Comparison of ENCODE assay signal across 8 cellular contexts in the genomic region with DNA sequence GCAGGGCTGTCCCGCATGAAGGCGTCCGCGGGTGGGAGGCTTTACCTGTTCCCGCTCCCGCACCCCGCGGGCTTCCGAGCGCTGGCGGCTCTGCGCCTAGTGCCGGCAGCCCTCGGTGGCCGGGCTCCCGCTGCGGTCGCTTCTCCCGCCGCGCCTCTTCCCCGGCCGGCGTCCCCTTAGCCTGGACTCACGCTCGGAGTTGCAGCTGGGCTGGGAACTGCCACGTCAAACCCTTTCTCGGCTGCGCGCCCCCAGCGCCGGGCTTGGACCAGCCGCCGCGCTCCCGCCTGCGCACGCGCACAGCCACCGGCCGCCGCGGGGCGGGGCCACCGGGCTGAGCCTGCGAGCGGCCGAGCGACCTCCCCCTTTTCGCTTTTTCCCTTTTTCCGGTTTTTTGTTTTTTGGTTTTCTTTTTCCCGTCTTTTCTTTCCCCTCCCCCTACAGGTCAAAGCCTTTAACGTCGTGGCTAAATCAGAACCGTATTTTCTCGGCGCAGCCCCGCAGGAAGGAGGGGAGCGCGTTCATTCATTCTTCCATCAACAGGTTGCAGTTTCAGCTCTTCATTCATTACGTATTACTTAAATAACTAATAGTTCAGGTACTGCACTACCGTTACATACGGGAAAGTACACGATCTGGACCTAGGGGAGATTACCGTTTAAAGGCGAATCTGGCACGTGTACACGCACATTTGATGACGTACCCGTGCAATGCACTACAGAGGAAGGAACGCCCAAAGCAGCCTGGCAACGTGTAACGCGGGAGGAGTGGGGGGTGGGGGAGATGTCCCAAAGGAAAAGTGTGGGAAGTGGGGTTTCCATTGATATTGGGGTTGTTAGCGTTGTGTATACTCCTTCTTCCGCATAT. TPM values are rescaled to one million over a fixed set of nuclear protein-coding genes. Genes with fewer than 3 reads are reported as not detected.
DNase-seq lines count a peak whose midpoint lies in the region; ATAC-seq and TF ChIP-seq lines count a peak whose summit lies in the region.

A gene with protein sequence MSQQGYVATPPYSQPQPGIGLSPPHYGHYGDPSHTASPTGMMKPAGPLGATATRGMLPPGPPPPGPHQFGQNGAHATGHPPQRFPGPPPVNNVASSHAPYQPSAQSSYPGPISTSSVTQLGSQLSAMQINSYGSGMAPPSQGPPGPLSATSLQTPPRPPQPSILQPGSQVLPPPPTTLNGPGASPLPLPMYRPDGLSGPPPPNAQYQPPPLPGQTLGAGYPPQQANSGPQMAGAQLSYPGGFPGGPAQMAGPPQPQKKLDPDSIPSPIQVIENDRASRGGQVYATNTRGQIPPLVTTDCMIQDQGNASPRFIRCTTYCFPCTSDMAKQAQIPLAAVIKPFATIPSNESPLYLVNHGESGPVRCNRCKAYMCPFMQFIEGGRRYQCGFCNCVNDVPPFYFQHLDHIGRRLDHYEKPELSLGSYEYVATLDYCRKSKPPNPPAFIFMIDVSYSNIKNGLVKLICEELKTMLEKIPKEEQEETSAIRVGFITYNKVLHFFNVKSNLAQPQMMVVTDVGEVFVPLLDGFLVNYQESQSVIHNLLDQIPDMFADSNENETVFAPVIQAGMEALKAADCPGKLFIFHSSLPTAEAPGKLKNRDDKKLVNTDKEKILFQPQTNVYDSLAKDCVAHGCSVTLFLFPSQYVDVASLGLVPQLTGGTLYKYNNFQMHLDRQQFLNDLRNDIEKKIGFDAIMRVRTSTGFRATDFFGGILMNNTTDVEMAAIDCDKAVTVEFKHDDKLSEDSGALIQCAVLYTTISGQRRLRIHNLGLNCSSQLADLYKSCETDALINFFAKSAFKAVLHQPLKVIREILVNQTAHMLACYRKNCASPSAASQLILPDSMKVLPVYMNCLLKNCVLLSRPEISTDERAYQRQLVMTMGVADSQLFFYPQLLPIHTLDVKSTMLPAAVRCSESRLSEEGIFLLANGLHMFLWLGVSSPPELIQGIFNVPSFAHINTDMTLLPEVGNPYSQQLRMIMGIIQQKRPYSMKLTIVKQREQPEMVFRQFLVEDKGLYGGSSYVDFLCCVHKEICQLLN (minus strand): TSS at position 231 of the 867 bp plus-strand sequence. CDS start 2,430 bp downstream, outside the sequence.

- peak within 1 kb of the TSS; percentile 63 for H3K4me3 ChIP-seq in HUES6 (ENCODE audit: low read depth, low read length)
- peak within 1 kb of the TSS; percentile 84 for H3K4me3 ChIP-seq in PC-9
- H3K4me3 ChIP-seq in esophagus muscularis mucosa = peak within 1 kb of the TSS; percentile 80 to 98 (median 98)
- peak within 1 kb of the TSS; percentile 73 to 85 for H3K4me3 ChIP-seq in muscle layer of duodenum (ENCODE audit: low read depth in 1 of 2, low read length in 2 of 2)

- CTCF ChIA-PET in PC-9 (lab: Charles Lee) = no interaction called here

- H3K4me3 Mint-ChIP-seq in activated T-cell treated with anti-CD3 and anti-CD28 coated beads, Interleukin-2, amount 50 U/mL, for 4 hours = peak within 1 kb of the TSS; percentile 96

- intact Hi-C loops in PC-9 (cut with micrococcal nuclease; ENCODE audit: unreplicated experiment) = no loop called here
- intact Hi-C loops in esophagus muscularis mucosa (cut with DNase I) = loop anchor here (2.0 to 5.0 kb wide), 2 partner anchors 53 to 59 kb away; a partner anchor contains a TSS

- peaks cover 12% of the 10 kb centered on the region for H3K36me3 Mint-ChIP-seq in activated T-cell treated with anti-CD3 and anti-CD28 coated beads, Interleukin-2, amount 50 U/mL, for 4 hours (ENCODE audit: insufficient read depth)

- no peak for TF ChIP-seq CTCF in PC-9 (conservative IDR thresholded peaks at IDR 0.05)
- peak in 2 of 3 experiments; percentile 5 to 8 for TF ChIP-seq CTCF in esophagus muscularis mucosa (IDR thresholded peaks at IDR 0.05)

- H4K20me1 ChIP-seq in PC-9 (ENCODE audit: insufficient read depth) = no peaks in the 10 kb centered on the region

- H3K36me3 ChIP-seq in HUES6 (ENCODE audit: control insufficient read depth, insufficient read depth, low read length) (peaks cover 27% of the 10 kb centered on the region), PC-9 (ENCODE audit: low read depth) (no peaks in the 10 kb centered on the region), esophagus muscularis mucosa (peaks cover 0 to 24% (median 18%) of the 10 kb centered on the region in 4 donors), muscle layer of duodenum (ENCODE audit: control insufficient read depth in 1 of 2, insufficient read depth in 2 of 2, low read length in 2 of 2) (peaks cover 14 to 16% of the 10 kb centered on the region in 2 donors)

- peaks cover 16% of the 10 kb centered on the region for H3K4me1 Mint-ChIP-seq in activated T-cell treated with anti-CD3 and anti-CD28 coated beads, Interleukin-2, amount 50 U/mL, for 4 hours (ENCODE audit: low read depth)

- H2AFZ ChIP-seq in PC-9 = peak within 1 kb of the TSS; percentile 100

- peak within 1 kb of the TSS; percentile 79 for H3K4me2 ChIP-seq in PC-9

- POLR2A ChIA-PET in PC-9 (lab: Charles Lee; ENCODE audit: unreplicated experiment) = interaction anchor here (0.6 kb wide), 2 partner anchors 21 to 446 kb away, joined by 3 to 10 read pairs; no protein-coding TSS in a partner anchor

- peaks cover 12% of the 10 kb centered on the region for H3K79me2 ChIP-seq in PC-9 (ENCODE audit: low read depth)

- H3K27ac ChIP-seq in HUES6 (ENCODE audit: low read depth, low read length) (peak within 1 kb of the TSS; percentile 84), PC-9 (peak within 1 kb of the TSS; percentile 68), esophagus muscularis mucosa (replicated peaks in 1 of 4) (peak within 1 kb of the TSS; percentile 96 to 99 (median 98)), muscle layer of duodenum (ENCODE audit: low read length) (peak within 1 kb of the TSS; percentile 96)

- no TSS peak for BruUV-seq in PC-9 (replicated peaks; lab: Mats Ljungman, UMichigan)

- TF ChIP-seq POLR2A in esophagus muscularis mucosa (IDR thresholded peaks at IDR 0.05; ENCODE audit: low read depth) = peak; percentile 45

- H3K27me3 Mint-ChIP-seq in activated T-cell treated with anti-CD3 and anti-CD28 coated beads, Interleukin-2, amount 50 U/mL, for 4 hours (ENCODE audit: low read depth) = no peaks in the 10 kb centered on the region

- H3K9ac ChIP-seq in HUES6 (ENCODE audit: low read length) = peak within 1 kb of the TSS; percentile 62

- no peaks in the 10 kb centered on the region for H3K9me3 Mint-ChIP-seq in activated T-cell treated with anti-CD3 and anti-CD28 coated beads, Interleukin-2, amount 50 U/mL, for 4 hours

- DNase-seq in DMS114 treated with DMSO at 0.1 percent for 48 hours (lab: John Stamatoyannopoulos, UW; ENCODE audit: unreplicated experiment) (peak; percentile 54), PC-9 (peak; percentile 47 to 82), esophagus muscularis mucosa (ENCODE audit: extremely low spot score) (peak; percentile 94)
- peak; percentile 76 for DNase-seq in activated T-cell treated with anti-CD3 and anti-CD28 coated beads, Interleukin-2, amount 50 U/mL, for 4 hours
- peak; percentile 54 to 78 for DNase-seq in stimulated activated CD8-positive, alpha-beta memory T cell treated with anti-CD3 and anti-CD28 coated beads, Interleukin-7, amount 100 ng/mL, for 4 hours (ENCODE audit: low read depth in 2 of 2)

- TF ChIP-seq EP300 in esophagus muscularis mucosa (IDR thresholded peaks at IDR 0.05) = no peak

- H3K27me3 ChIP-seq in HUES6 (ENCODE audit: control insufficient read depth, insufficient read depth, low read length) (no peaks in the 10 kb centered on the region), PC-9 (ENCODE audit: insufficient read depth, low read depth) (no peaks in the 10 kb centered on the region), esophagus muscularis mucosa (no peaks in the 10 kb centered on the region), muscle layer of duodenum (ENCODE audit: low read depth, low read length) (no peaks in the 10 kb centered on the region)

- H3K4me1 ChIP-seq in HUES6 (ENCODE audit: control insufficient read depth, insufficient read depth, low read length) (peaks cover 20% of the 10 kb centered on the region), PC-9 (replicated peaks; ENCODE audit: insufficient read depth) (peaks cover 9% of the 10 kb centered on the region), esophagus muscularis mucosa (peaks cover 12 to 45% (median 44%) of the 10 kb centered on the region in 4 donors), muscle layer of duodenum (ENCODE audit: control insufficient read depth in 1 of 2, insufficient read depth in 2 of 2, low read length in 2 of 2) (peaks cover 12 to 22% of the 10 kb centered on the region in 2 donors)

- ATAC-seq in GM21447 (IDR thresholded peaks at IDR 0.05; ENCODE audit: unreplicated experiment) = peak; percentile 59
- ATAC-seq in activated T-cell treated with anti-CD3 and anti-CD28 coated beads, Interleukin-2, amount 50 U/mL, for 4 hours = peak; percentile 86 to 88

- under 1% methylated on average over 62 of the region's 76 CpGs for WGBS in esophagus muscularis mucosa

- H3K9me2 ChIP-seq in PC-9 (ENCODE audit: insufficient read depth) = no peaks in the 10 kb centered on the region

- peaks cover 11% of the 10 kb centered on the region for H3F3A ChIP-seq in PC-9 (ENCODE audit: insufficient read depth, low read depth)

- H3K9me3 ChIP-seq in HUES6 (ENCODE audit: control insufficient read depth, insufficient read depth, low read depth, low read length) = no peaks in the 10 kb centered on the region
- H3K9me3 ChIP-seq in PC-9 (ENCODE audit: insufficient read depth, low read depth) = no peaks in the 10 kb centered on the region
- no peaks in the 10 kb centered on the region for H3K9me3 ChIP-seq in esophagus muscularis mucosa
- no peaks in the 10 kb centered on the region for H3K9me3 ChIP-seq in muscle layer of duodenum (ENCODE audit: control insufficient read depth in 1 of 2, low read length in 2 of 2)

RNA-seq across cellular contexts. Expression of the gene that starts here (rescaled TPM):
- total RNA-seq in PC-9 (2021) (10.2 and 17.3 TPM in 2 replicates), esophagus muscularis mucosa (10 to 100 TPM; 29.1 to 41.5 (median 37.0) TPM)
- 10 to 100 TPM; 24.4 to 32.7 (median 30.7) TPM for total RNA-seq in activated T-cell treated with anti-CD3 and anti-CD28 coated beads, Interleukin-2, amount 50 U/mL, for 4 hours

Comparison
In these comparisons a context has a peak if more than half of its experiments do, and no peak if none do; other contexts are left out.
1. Peak in every context shown above with its lines: DNase-seq, ATAC-seq, H3K4me3 ChIP-seq and H3K27ac ChIP-seq.